Comparison of ENCODE assay signal across 8 cellular contexts in the genomic region with DNA sequence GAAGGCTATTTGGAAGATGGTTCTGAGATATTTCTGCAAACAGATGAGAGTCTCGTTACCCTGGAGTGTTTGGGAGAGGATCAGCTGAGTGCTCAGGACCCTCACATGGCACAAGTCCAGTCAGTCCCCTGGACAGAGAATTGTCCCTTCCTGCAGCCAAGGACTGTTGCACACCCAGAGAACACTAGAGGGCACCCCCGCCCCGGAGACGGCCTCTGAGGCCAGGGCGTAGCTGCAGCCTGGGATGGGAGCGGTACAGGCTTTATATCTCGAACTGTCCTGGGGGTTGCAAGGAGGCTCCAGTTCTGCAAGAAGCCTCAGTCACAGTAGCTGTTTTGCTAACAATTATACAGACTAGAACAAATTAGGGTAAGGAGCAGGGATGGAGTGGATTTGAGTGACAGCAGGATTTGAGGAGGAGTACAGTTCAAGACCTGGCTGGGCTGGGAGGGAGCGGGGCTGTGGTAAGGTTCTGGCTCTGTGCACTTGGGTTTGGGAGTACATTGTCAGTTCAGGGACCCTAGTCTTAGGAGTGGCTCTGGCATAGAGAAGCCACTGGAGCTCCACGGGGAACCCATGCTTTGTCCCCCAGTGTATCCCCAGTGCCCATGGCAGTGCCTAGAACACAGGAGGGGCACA.
DNase-seq lines count a peak whose midpoint lies in the region; ATAC-seq and TF ChIP-seq lines count a peak whose summit lies in the region.

No MANE protein-coding gene starts in this region.

- intact Hi-C loops in Right ventricle myocardium superior (cut with DNase I), result loop anchor here (5.0 kb wide), 2 partner anchors 50 to 65 kb away; no protein-coding TSS in a partner anchor
- intact Hi-C loops in posterior cingulate gyrus (cut with DNase I), result loop anchor here (1.0 to 5.0 kb wide), 3 partner anchors 50 to 330 kb away; no protein-coding TSS in a partner anchor

- H3K27ac Mint-ChIP-seq in activated naive CD8-positive, alpha-beta T cell treated with anti-CD3 and anti-CD28 coated beads for 36 hours, result no peak overlapping the region

- ATAC-seq in HG03521 (IDR thresholded peaks at IDR 0.05; ENCODE audit: unreplicated experiment) (peak; percentile 54), Right ventricle myocardium superior (ENCODE audit: poor library complexity) (peak; percentile 95), HG03175 (IDR thresholded peaks at IDR 0.05; ENCODE audit: unreplicated experiment) (no peak)

- peak; percentile 87 for TF ChIP-seq CTCF in GM10266 (IDR thresholded peaks at IDR 0.05; ENCODE audit: control insufficient read depth, insufficient read depth, low read depth, missing control alignments)

- H3K4me3 Mint-ChIP-seq in activated naive CD8-positive, alpha-beta T cell treated with anti-CD3 and anti-CD28 coated beads for 36 hours, result no peak overlapping the region

- no peaks in the 10 kb centered on the region for H3K36me3 Mint-ChIP-seq in activated naive CD8-positive, alpha-beta T cell treated with anti-CD3 and anti-CD28 coated beads for 36 hours

- H3K9me3 Mint-ChIP-seq in activated naive CD8-positive, alpha-beta T cell treated with anti-CD3 and anti-CD28 coated beads for 36 hours, result no peaks in the 10 kb centered on the region

- DNase-seq in GM10266 (ENCODE audit: extremely low spot score), result peak; percentile 71
- DNase-seq in NCI-H82 (lab: John Stamatoyannopoulos, UW), result peak; percentile 92
- DNase-seq in activated naive CD8-positive, alpha-beta T cell treated with anti-CD3 and anti-CD28 coated beads for 36 hours, result peak; percentile 41
- peak; percentile 87 for DNase-seq in Right ventricle myocardium superior
- DNase-seq in posterior cingulate gyrus, result peak; percentile 63 to 97 (median 84)
- DNase-seq in T-helper 9 cell, result no peak

- H3K4me1 Mint-ChIP-seq in activated naive CD8-positive, alpha-beta T cell treated with anti-CD3 and anti-CD28 coated beads for 36 hours, result no peaks in the 10 kb centered on the region

- no peaks in the 10 kb centered on the region for H3K27me3 Mint-ChIP-seq in activated naive CD8-positive, alpha-beta T cell treated with anti-CD3 and anti-CD28 coated beads for 36 hours
